ENCODE assay signal across 8 cellular contexts in genomic region chr15:80174017-80174746, GRCh38. TPM values are rescaled to one million over a fixed set of nuclear protein-coding genes. Genes with fewer than 3 reads are reported as not detected.
A peak's percentile ranks its signal among the peaks of the same experiment; 100 is the strongest.
DNase-seq lines count a peak whose midpoint lies in the region; ATAC-seq and TF ChIP-seq lines count a peak whose summit lies in the region.
"Had no signal": no experiment of that assay in that cellular context is flagged by ENCODE, and none has a peak within 500 bp of the region (broad histone marks: within the 10 kb centered on the region; RNA-seq: fewer than 3 reads in every experiment).

No MANE protein-coding gene starts in this region.

- H3K4me1 ChIP-seq in IMR-90 (ENCODE audit: control insufficient read depth, insufficient read depth, low read length) (peaks cover 12% of the 10 kb centered on the region), mammary epithelial cell (ENCODE audit: insufficient read depth, low read length) (peaks cover 18% of the 10 kb centered on the region)

- H2BK15ac ChIP-seq in IMR-90 (ENCODE audit: low read depth, low read length) = 0 out of 3 replicates have a peak overlapping the region, but pooled peaks have one; percentile 35

- peaks cover 14% of the 10 kb centered on the region; the same call in 1 of the 2 replicates for H3K9me1 ChIP-seq in IMR-90 (ENCODE audit: insufficient read depth, low read length)

- POLR2A ChIA-PET in IMR-90 (lab: Charles Lee; ENCODE audit: unreplicated experiment) = no interaction called here

- H2AK5ac ChIP-seq in IMR-90 (ENCODE audit: low read depth, low read length) = peak overlapping the region; percentile 98

- WGBS in IMR-90 (ENCODE audit: extremely low coverage in 2 of 2, insufficient read length in 1 of 2), 2 experiments = 12% methylated on average over 4 of the region's 11 CpGs; no CpG with 5 or more reads in 1 of the 2 experiments
- WGBS in mammary epithelial cell (ENCODE audit: low coverage, missing lambda C conversion rate) = 53% methylated on average over 8 of the region's 11 CpGs

- H2BK20ac ChIP-seq in IMR-90 (ENCODE audit: low read depth, low read length) = peak overlapping the region; percentile 55

- peak overlapping the region; percentile 88 for H3K4ac ChIP-seq in IMR-90 (ENCODE audit: low read depth, low read length)

- H3K9ac ChIP-seq in IMR-90 (ENCODE audit: low read depth, low read length) (no peak overlapping the region), mammary epithelial cell (ENCODE audit: insufficient read depth, low read length) (no peak overlapping the region)

- H3K79me1 ChIP-seq in IMR-90 (ENCODE audit: low read depth in 1 of 2, low read length in 2 of 2) = peaks cover 0 to 18% of the 10 kb centered on the region in 2 experiments; a peak in 2 of 4 replicates

- TF ChIP-seq CTCF in IMR-90 (conservative IDR thresholded peaks at IDR 0.05; ENCODE audit: low read depth, low read length) (no peak), mammary epithelial cell (conservative IDR thresholded peaks at IDR 0.05 in 1 of 2, IDR thresholded peaks at IDR 0.05 in 1 of 2; ENCODE audit: extremely low read depth in 1 of 2, insufficient read depth in 1 of 2, low read depth in 1 of 2, low read length in 2 of 2) (no peak)

- dilution Hi-C loops in IMR-90 (cut with HindIII; ENCODE audit: low sequenced_read_pairs, unreplicated experiment) (no loop called here), mammary epithelial cell (cut with HindIII; ENCODE audit: low sequenced_read_pairs) (no loop called here)

- H2BK120ac ChIP-seq in IMR-90 (ENCODE audit: low read depth, low read length) = peak overlapping the region; percentile 88

- TF ChIP-seq RAD21 in IMR-90 (IDR thresholded peaks at IDR 0.05; ENCODE audit: low read length) = no peak

- peak overlapping the region; percentile 63 for H3K14ac ChIP-seq in IMR-90 (replicated peaks; ENCODE audit: low read depth, low read length)

- no peak for TF ChIP-seq POLR2A in IMR-90 (IDR thresholded peaks at IDR 0.05; ENCODE audit: low read depth, low read length)

- H4K20me1 ChIP-seq in IMR-90 (ENCODE audit: insufficient read depth, low read length) (0 out of 2 replicates have a peak, but pooled peaks cover 8% of the 10 kb centered on the region), mammary epithelial cell (ENCODE audit: insufficient read depth, low read length) (no peaks in the 10 kb centered on the region)

- H3K18ac ChIP-seq in IMR-90 (ENCODE audit: low read depth, low read length) = peak overlapping the region; percentile 19; the same call in 1 of the 2 replicates

- H2AK9ac ChIP-seq in IMR-90 (replicated peaks; ENCODE audit: low read depth, low read length, poor library complexity) = peak overlapping the region; percentile 73

- H3K23ac ChIP-seq in IMR-90 (ENCODE audit: low read depth, low read length) = peak overlapping the region; percentile 45; the same call in 1 of the 2 replicates

- H3K27ac ChIP-seq in IMR-90 (ENCODE audit: insufficient read depth, low read length) = peak overlapping the region; percentile 73
- H3K27ac ChIP-seq in mammary epithelial cell (ENCODE audit: insufficient read depth, low read depth, low read length) = no peak overlapping the region
- H3K27ac ChIP-seq: WERI-Rb-1 had no signal

- peak overlapping the region; percentile 57 for H2BK5ac ChIP-seq in IMR-90 (ENCODE audit: low read depth, low read length, poor library complexity, severe bottlenecking)

- H4K91ac ChIP-seq in IMR-90 (ENCODE audit: insufficient read depth, low read depth, low read length) = peak overlapping the region; percentile 47

- H3K27me3 ChIP-seq in IMR-90 (ENCODE audit: control insufficient read depth, insufficient read depth, low read length) (no peaks in the 10 kb centered on the region), mammary epithelial cell (ENCODE audit: insufficient read depth, low read length) (no peaks in the 10 kb centered on the region)

- BruUV-seq in IMR-90 (replicated peaks; lab: Mats Ljungman, UMichigan) (no TSS peak), mammary epithelial cell (replicated peaks; lab: Mats Ljungman, UMichigan) (no TSS peak)

- H3K4me2 ChIP-seq in IMR-90 (ENCODE audit: low read depth, low read length) = no peak overlapping the region
- no peak overlapping the region for H3K4me2 ChIP-seq in mammary epithelial cell (ENCODE audit: insufficient read depth, low read depth, low read length)

- H3K4me3 ChIP-seq in IMR-90 (ENCODE audit: insufficient read depth, low read depth, low read length) (no peak overlapping the region), mammary epithelial cell (replicated peaks in 1 of 3; ENCODE audit: insufficient read depth in 1 of 3, low read depth in 2 of 3, low read length in 3 of 3) (no peak overlapping the region)

- in situ Hi-C loops in IMR-90 (cut with MboI; ENCODE audit: low sequenced_read_pairs) (loop anchor here (10.0 kb wide), 1 partner anchor 269 kb away; no protein-coding TSS in a partner anchor), mammary epithelial cell (cut with MboI; ENCODE audit: low sequenced_read_pairs in 2 of 2) (loop anchor here in 1 of 2 donors (10.0 kb wide), 1 partner anchor 309 kb away; no protein-coding TSS in a partner anchor)

- CTCF ChIA-PET in IMR-90 (lab: Yijun Ruan, JAX) = interaction anchor here (1.0 to 1.4 kb wide), 3 partner anchors 12 to 270 kb away, joined by 3 to 11 read pairs (median 3); no protein-coding TSS in a partner anchor
- CTCF ChIA-PET in mammary epithelial cell (lab: Charles Lee; ENCODE audit: low non-redundant PET) = interaction anchor here (0.6 kb wide), 1 partner anchor 21 kb away, joined by 3 read pairs; no protein-coding TSS in a partner anchor

- H4K8ac ChIP-seq in IMR-90 (ENCODE audit: low read depth in 2 of 2, low read length in 2 of 2) = peak overlapping the region in 1 of 2 experiments; percentile 44; a peak in 1 of 4 replicates

- H4K5ac ChIP-seq in IMR-90 (ENCODE audit: low read depth, low read length) = peak overlapping the region; percentile 31

- intact Hi-C loops in IMR-90 (cut with micrococcal nuclease) (loop anchor here (5.0 to 10.0 kb wide), 3 partner anchors 102 to 277 kb away; partner anchors contain the start of gene MTHFS), mammary epithelial cell (cut with micrococcal nuclease) (loop anchor here (5.0 kb wide), 1 partner anchor 407 kb away; no protein-coding TSS in a partner anchor)

- H3K9me3 ChIP-seq in IMR-90 (ENCODE audit: control insufficient read depth, insufficient read depth, low read length) (no peaks in the 10 kb centered on the region; the same call in 1 of the 2 replicates), mammary epithelial cell (replicated peaks; ENCODE audit: insufficient read depth, low read length) (no peaks in the 10 kb centered on the region)

- ATAC-seq in IMR-90 (ENCODE audit: low read depth) (peak; percentile 74), left lobe of liver (peak; percentile 36)

- H2AFZ ChIP-seq in IMR-90 (replicated peaks; ENCODE audit: low read length, poor library complexity) = peak overlapping the region; percentile 67
- H2AFZ ChIP-seq in mammary epithelial cell (ENCODE audit: low read depth, low read length) = no peak overlapping the region

- no peaks in the 10 kb centered on the region for H3K79me2 ChIP-seq in mammary epithelial cell (ENCODE audit: insufficient read depth, low read length)

- H3K56ac ChIP-seq in IMR-90 (ENCODE audit: extremely low read depth, insufficient read depth, low read length) = no peak overlapping the region

- peaks cover 13% of the 10 kb centered on the region for H3K36me3 ChIP-seq in IMR-90 (ENCODE audit: control insufficient read depth, insufficient read depth, low read length)
- H3K36me3 ChIP-seq in mammary epithelial cell (ENCODE audit: insufficient read depth, low read length) = no peaks in the 10 kb centered on the region
- H3K36me3 ChIP-seq: WERI-Rb-1 had no signal

- peak; percentile 83 for DNase-seq in IMR-90
- DNase-seq in mammary epithelial cell = peak; percentile 78
- DNase-seq in left lobe of liver (ENCODE audit: low spot score) = peak; percentile 79
- DNase-seq in ureter (ENCODE audit: low spot score) = peak; percentile 59
- DNase-seq in NCI-H2107 treated with DMSO at 0.1 percent for 48 hours (lab: John Stamatoyannopoulos, UW; ENCODE audit: unreplicated experiment) = no peak
- no peak for DNase-seq in NCI-H510A treated with DMSO at 0.1 percent for 48 hours (lab: John Stamatoyannopoulos, UW)
- DNase-seq in activated CD4-positive, alpha-beta T cell treated with anti-CD3 and anti-CD28 coated beads for 4 hours = no peak

TF ChIP-seq in IMR-90, 13 proteins besides CTCF, POLR2A, EP300 and RAD21 (continues in another document):
- TF ChIP-seq CHD1 (IDR thresholded peaks at IDR 0.05; ENCODE audit: low read depth, low read length) (no peak), CEBPB (IDR thresholded peaks at IDR 0.05; ENCODE audit: low read depth, low read length) (no peak), RCOR1 (IDR thresholded peaks at IDR 0.05; ENCODE audit: insufficient replicate concordance, low read length) (peak; percentile 37), MXI1 (IDR thresholded peaks at IDR 0.05; ENCODE audit: borderline replicate concordance, low read depth, low read length) (peak; percentile 63; the same call in 1 of the 2 replicates), NFE2L2 (IDR thresholded peaks at IDR 0.05; ENCODE audit: low read depth, low read length) (no peak), MAZ (IDR thresholded peaks at IDR 0.05; ENCODE audit: borderline replicate concordance, low read depth, low read length) (no peak), SMC3 (IDR thresholded peaks at IDR 0.05; ENCODE audit: low read depth, low read length) (no peak), BHLHE40 (IDR thresholded peaks at IDR 0.05; ENCODE audit: low read depth, low read length) (peak; percentile 63; the same call in 1 of the 2 replicates)
- TF ChIP-seq, protein P1, sequence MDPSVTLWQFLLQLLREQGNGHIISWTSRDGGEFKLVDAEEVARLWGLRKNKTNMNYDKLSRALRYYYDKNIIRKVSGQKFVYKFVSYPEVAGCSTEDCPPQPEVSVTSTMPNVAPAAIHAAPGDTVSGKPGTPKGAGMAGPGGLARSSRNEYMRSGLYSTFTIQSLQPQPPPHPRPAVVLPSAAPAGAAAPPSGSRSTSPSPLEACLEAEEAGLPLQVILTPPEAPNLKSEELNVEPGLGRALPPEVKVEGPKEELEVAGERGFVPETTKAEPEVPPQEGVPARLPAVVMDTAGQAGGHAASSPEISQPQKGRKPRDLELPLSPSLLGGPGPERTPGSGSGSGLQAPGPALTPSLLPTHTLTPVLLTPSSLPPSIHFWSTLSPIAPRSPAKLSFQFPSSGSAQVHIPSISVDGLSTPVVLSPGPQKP (IDR thresholded peaks at IDR 0.05; ENCODE audit: borderline replicate concordance, low read depth, low read length) = no peak

RNA-seq across cellular contexts. Expression of gene FAH, which starts 21.4 kb away (rescaled TPM):
- 36.9 and 48.6 TPM in 2 replicates for total RNA-seq in IMR-90 (2012; rRNA removed)
- 43.1 and 50.6 TPM in 2 replicates for polyA plus RNA-seq in IMR-90 (2012; rRNA removed)
- 45.3 and 59.7 TPM in 2 replicates for polyA plus RNA-seq in IMR-90 (2012; cell fraction: cytosol; rRNA removed)
- polyA plus RNA-seq in IMR-90 (2012; cell fraction: nucleus; rRNA removed; ENCODE audit: low replicate concordance) = 75.0 and 78.4 TPM in 2 replicates
- 10 to 100 TPM; 21.2 to 30.8 TPM for total RNA-seq in mammary epithelial cell
- 34.0 TPM for polyA plus RNA-seq in mammary epithelial cell
- 55.0 TPM for polyA minus RNA-seq in mammary epithelial cell
- 215 TPM for total RNA-seq in left lobe of liver
- total RNA-seq in ureter = 34.9 TPM

Comparison
In these comparisons a context has a peak if more than half of its experiments do, and no peak if none do; other contexts are left out.
1. DNase-seq: peak in IMR-90 (single experiment), mammary epithelial cell (single experiment), left lobe of liver (single experiment) and ureter (single experiment); none in NCI-H2107 treated with DMSO at 0.1 percent for 48 hours (single experiment), NCI-H510A treated with DMSO at 0.1 percent for 48 hours (single experiment) and activated CD4-positive, alpha-beta T cell treated with anti-CD3 and anti-CD28 coated beads for 4 hours (0 of 2).